8 cellular contexts compared by ENCODE assay signal in the genomic region with DNA sequence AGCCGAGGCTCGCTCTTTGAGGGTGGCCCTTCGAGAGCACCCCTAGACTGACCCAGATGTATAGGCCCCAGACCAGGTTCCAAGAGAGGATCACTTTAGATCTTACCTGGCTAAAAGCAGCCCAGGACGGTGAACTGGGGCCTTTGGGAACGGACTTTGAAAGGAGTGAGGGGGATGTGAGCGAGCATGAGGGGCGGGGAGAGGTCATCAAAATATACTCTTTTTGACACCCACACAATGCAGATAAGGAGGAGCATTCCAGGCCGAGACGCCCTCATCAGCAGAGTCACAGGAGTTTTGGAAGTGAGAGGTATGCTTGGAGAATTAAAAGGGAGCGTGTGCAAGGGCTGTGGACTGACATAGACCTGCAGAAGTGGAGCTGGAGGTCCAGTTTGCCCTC. TPM values are rescaled to one million over a fixed set of nuclear protein-coding genes. Genes with fewer than 3 reads are reported as not detected.
DNase-seq lines count a peak whose midpoint lies in the region; ATAC-seq, FAIRE-seq and TF ChIP-seq lines count a peak whose summit lies in the region.

No MANE protein-coding gene starts in this region.

- H3K4me1 Mint-ChIP-seq in activated naive CD4-positive, alpha-beta T cell treated with anti-CD3 and anti-CD28 coated beads, Interleukin-2, amount 10 ng/mL, durations not matched to agents 7 days and 5 days: peaks cover 35% of the 10 kb centered on the region
- H3K4me1 Mint-ChIP-seq in memory B cell: peaks cover 20% of the 10 kb centered on the region

- FAIRE-seq in K562 (lab: Jason Lieb, UNC): no peak

- no peak for TF ChIP-seq POLR2A in K562 (conservative IDR thresholded peaks at IDR 0.05)

- peak overlapping the region; percentile 95 for H3K4me2 ChIP-seq in K562 (ENCODE audit: insufficient read depth, low read length)

- peak overlapping the region; percentile 81 for H2AFZ ChIP-seq in K562 (ENCODE audit: low read depth, low read length)

- H3K4me3 ChIP-seq in K562 (peak overlapping the region; percentile 62), urinary bladder (ENCODE audit: low read depth, low read length) (peak overlapping the region; percentile 73)

- H3K27me3 Mint-ChIP-seq in activated naive CD4-positive, alpha-beta T cell treated with anti-CD3 and anti-CD28 coated beads, Interleukin-2, amount 10 ng/mL, durations not matched to agents 7 days and 5 days: no peaks in the 10 kb centered on the region
- no peaks in the 10 kb centered on the region for H3K27me3 Mint-ChIP-seq in memory B cell

- H4K20me1 ChIP-seq in K562 (replicated peaks; ENCODE audit: control insufficient read depth, insufficient read depth, low read length): no peaks in the 10 kb centered on the region; the same call in 1 of the 2 replicates

- peaks cover 17% of the 10 kb centered on the region for H3K36me3 Mint-ChIP-seq in activated naive CD4-positive, alpha-beta T cell treated with anti-CD3 and anti-CD28 coated beads, Interleukin-2, amount 10 ng/mL, durations not matched to agents 7 days and 5 days
- peaks cover 6% of the 10 kb centered on the region for H3K36me3 Mint-ChIP-seq in memory B cell

- H3K9me3 ChIP-seq in K562 (replicated peaks; ENCODE audit: control insufficient read depth, insufficient read depth, low read depth, low read length): no peaks in the 10 kb centered on the region

- H3K9me3 Mint-ChIP-seq in activated naive CD4-positive, alpha-beta T cell treated with anti-CD3 and anti-CD28 coated beads, Interleukin-2, amount 10 ng/mL, durations not matched to agents 7 days and 5 days: no peaks in the 10 kb centered on the region
- H3K9me3 Mint-ChIP-seq in memory B cell: no peaks in the 10 kb centered on the region

- H3K9me1 ChIP-seq in K562 (ENCODE audit: control insufficient read depth, insufficient read depth, low read length): no peaks in the 10 kb centered on the region

- peak overlapping the region; percentile 82 for H3K27ac ChIP-seq in K562 (ENCODE audit: extremely low read depth, low read depth, low read length)
- H3K27ac ChIP-seq in urinary bladder (ENCODE audit: low read depth): no peak overlapping the region

- TF ChIP-seq EP300 in K562 (IDR thresholded peaks at IDR 0.05; ENCODE audit: low read length): no peak

- H3K27ac Mint-ChIP-seq in activated naive CD4-positive, alpha-beta T cell treated with anti-CD3 and anti-CD28 coated beads, Interleukin-2, amount 10 ng/mL, durations not matched to agents 7 days and 5 days: peak overlapping the region; percentile 72
- peak overlapping the region; percentile 96 for H3K27ac Mint-ChIP-seq in memory B cell

- peaks cover 12 to 14% of the 10 kb centered on the region in 2 experiments; a peak in 4 of 5 replicates for H3K4me1 ChIP-seq in K562 (replicated peaks in 1 of 2; ENCODE audit: control insufficient read depth in 2 of 2, insufficient read depth in 2 of 2, low read length in 2 of 2)
- H3K4me1 ChIP-seq in urinary bladder (ENCODE audit: insufficient read depth): no peaks in the 10 kb centered on the region

- no peak for TF ChIP-seq RAD21 in K562 (CRISPR knock-in tag; conservative IDR thresholded peaks at IDR 0.05 in 1 of 2, IDR thresholded peaks at IDR 0.05 in 1 of 2)

- DNase-seq in activated naive CD4-positive, alpha-beta T cell treated with anti-CD3 and anti-CD28 coated beads, Interleukin-2, amount 10 ng/mL, durations not matched to agents 7 days and 5 days: no peak
- DNase-seq in activated naive CD4-positive, alpha-beta T cell (lab: John Stamatoyannopoulos, UW): no peak
- DNase-seq in K562 (ENCODE audit: extremely low read depth in 1 of 4, low spot score in 3 of 4) (peak; percentile 36 to 45 (median 40)), memory B cell (ENCODE audit: low spot score in 2 of 2) (no peak), AG08396 (ENCODE audit: low spot score) (no peak), NCI-H187 treated with DMSO at 0.1 percent for 48 hours (lab: John Stamatoyannopoulos, UW) (no peak)

- H3K4me3 Mint-ChIP-seq in activated naive CD4-positive, alpha-beta T cell treated with anti-CD3 and anti-CD28 coated beads, Interleukin-2, amount 10 ng/mL, durations not matched to agents 7 days and 5 days: peak overlapping the region; percentile 97
- peak overlapping the region; percentile 95 for H3K4me3 Mint-ChIP-seq in memory B cell

- POLR2A ChIA-PET in K562 (lab: Yijun Ruan, JAX): no interaction called here

- H3K27me3 ChIP-seq in K562 (ENCODE audit: control insufficient read depth in 2 of 2, insufficient read depth in 2 of 2, low read length in 2 of 2): no peaks in the 10 kb centered on the region

- 0% methylated on average over 7 of the region's 10 CpGs for WGBS in K562 (ENCODE audit: insufficient coverage, low coverage, missing lambda C conversion rate)
- 4% methylated on average over 10 of the region's 10 CpGs for WGBS in urinary bladder

- in situ Hi-C loops in K562 (cut with MboI): no loop called here

- CTCF ChIA-PET in activated naive CD4-positive, alpha-beta T cell treated with anti-CD3 and anti-CD28 coated beads, Interleukin-2, amount 10 ng/mL, durations not matched to agents 7 days and 5 days (lab: Charles Lee): no interaction called here
- CTCF ChIA-PET in K562 (lab: Yijun Ruan, JAX; ENCODE audit: low intra/inter-chr PET ratio): no interaction called here

- BruUV-seq in K562 (replicated peaks; lab: Mats Ljungman, UMichigan): TSS peak; percentile 75

- TF ChIP-seq CTCF in K562 (IDR thresholded peaks at IDR 0.05 in 2 of 3, conservative IDR thresholded peaks at IDR 0.05 in 1 of 3; ENCODE audit: insufficient read depth in 2 of 3, low read depth in 1 of 3, low read length in 3 of 3): no peak

- ATAC-seq in K562 (peak; percentile 1; the same call in 1 of the 3 replicates), memory B cell (ENCODE audit: low read depth) (no peak), GM21717 (IDR thresholded peaks at IDR 0.05; ENCODE audit: unreplicated experiment) (no peak)

- H3K36me3 ChIP-seq in K562 (ENCODE audit: control insufficient read depth, insufficient read depth, low read length): peaks cover 42% of the 10 kb centered on the region; the same call in 2 of the 3 replicates
- no peaks in the 10 kb centered on the region for H3K36me3 ChIP-seq in urinary bladder (ENCODE audit: insufficient read depth)

- H3K9ac ChIP-seq in K562 (ENCODE audit: insufficient read depth in 1 of 2, low read depth in 2 of 2, low read length in 2 of 2): peak overlapping the region; percentile 85 to 99

- intact Hi-C loops in K562 (cut with micrococcal nuclease): loop anchor here (10.0 kb wide), 1 partner anchor 83 kb away; no protein-coding TSS in a partner anchor

- H3K79me2 ChIP-seq in K562 (ENCODE audit: control insufficient read depth, insufficient read depth, low read length): peaks cover 42% of the 10 kb centered on the region

TF ChIP-seq in K562, 482 proteins besides CTCF, POLR2A, EP300 and RAD21:
- TF ChIP-seq NCOA2 (IDR thresholded peaks at IDR 0.05; ENCODE audit: partially characterized antibody in 2 of 2): no peak
- TF ChIP-seq ZKSCAN8 (CRISPR knock-in tag; IDR thresholded peaks at IDR 0.05): no peak
- peak; percentile 81 for TF ChIP-seq EGR1 (conservative IDR thresholded peaks at IDR 0.05)
- TF ChIP-seq PTBP1 (IDR thresholded peaks at IDR 0.05; ENCODE audit: low read depth, low read length): no peak
- no peak for TF ChIP-seq KLF1 (tag; IDR thresholded peaks at IDR 0.05)
- TF ChIP-seq MTF1 (CRISPR knock-in tag; IDR thresholded peaks at IDR 0.05; ENCODE audit: borderline replicate concordance): no peak
- no peak for TF ChIP-seq ZNF197 (CRISPR knock-in tag; IDR thresholded peaks at IDR 0.05; ENCODE audit: low read depth)

RNA-seq across cellular contexts. Expression of a gene that starts 0.5 kb away (rescaled TPM):
- total RNA-seq in K562 (2011; cell fraction: chromatin; rRNA removed; ENCODE audit: low replicate concordance): 29.2 and 39.7 TPM in 2 replicates
- total RNA-seq in K562 (2011; cell fraction: nucleolus; rRNA removed): 34.6 and 39.7 TPM in 2 replicates
- total RNA-seq in K562 (2011; cell fraction: nucleoplasm; rRNA removed): 29.8 and 34.7 TPM in 2 replicates
- total RNA-seq in K562 (2014; rRNA removed): 37.1 and 38.4 TPM in 2 replicates
- total RNA-seq in K562 (2014; rRNA removed; fragmentation: Illumina TruSeq; extraction: Trizol): 26.9 and 30.5 TPM in 2 replicates
- total RNA-seq in K562 (2015; rRNA removed; fragmentation: Illumina TruSeq; extraction: Trizol): 21.0 and 22.5 TPM in 2 replicates
- 37.1 and 40.3 TPM in 2 replicates for total RNA-seq in K562 (2021)
- polyA plus RNA-seq in K562 (2011; rRNA removed): 63.4 and 71.8 TPM in 2 replicates
- 59.7 and 65.5 TPM in 2 replicates for polyA plus RNA-seq in K562 (2011; cell fraction: cytosol; rRNA removed)
- 29.7 and 34.0 TPM in 2 replicates for polyA plus RNA-seq in K562 (2011; cell fraction: nucleus; rRNA removed)
- 30.9 and 51.3 TPM in 2 replicates for polyA plus RNA-seq in K562 (2012)
- 52.5 and 62.8 TPM in 2 replicates for polyA plus RNA-seq in K562 (2014; fragmentation: Illumina TruSeq; extraction: Trizol)
- polyA plus RNA-seq in K562 (2014; fragmentation: Nextera tagmentation; extraction: Ambion mirVana): 10 to 100 TPM; 49.7 to 57.4 TPM
- polyA plus RNA-seq in K562 (2014; rRNA removed): 40.8 and 41.1 TPM in 2 replicates
- polyA minus RNA-seq in K562 (2011; rRNA and poly(A)+ RNA removed): 34.0 and 39.9 TPM in 2 replicates
- 17.8 and 21.5 TPM in 2 replicates for polyA minus RNA-seq in K562 (2011; cell fraction: cytosol; rRNA and poly(A)+ RNA removed)
- 6.5 and 10.7 TPM in 2 replicates for polyA minus RNA-seq in K562 (2011; cell fraction: nucleus; rRNA and poly(A)+ RNA removed)
- 6.2 TPM for total RNA-seq in urinary bladder
- 15.5 TPM for polyA plus RNA-seq in urinary bladder

RNA-seq across cellular contexts. Expression of a gene that starts 0.8 kb away (rescaled TPM):
- total RNA-seq in K562 (2011; cell fraction: chromatin; rRNA removed; ENCODE audit: low replicate concordance): 3.0 and 4.3 TPM in 2 replicates
- total RNA-seq in K562 (2011; cell fraction: nucleolus; rRNA removed): 2.5 TPM in 2 replicates
- 4.5 and 5.6 TPM in 2 replicates for total RNA-seq in K562 (2011; cell fraction: nucleoplasm; rRNA removed)
- total RNA-seq in K562 (2014; rRNA removed) (15.7 and 16.7 TPM in 2 replicates), K562 (2014; rRNA removed; fragmentation: Illumina TruSeq; extraction: Trizol) (27.6 and 32.6 TPM in 2 replicates), K562 (2015; rRNA removed; fragmentation: Illumina TruSeq; extraction: Trizol) (26.9 and 28.8 TPM in 2 replicates), K562 (2021) (17.6 and 19.7 TPM in 2 replicates), urinary bladder (38.3 TPM)
- polyA plus RNA-seq in K562 (2011; rRNA removed) (28.8 and 35.0 TPM in 2 replicates), K562 (2014; fragmentation: Illumina TruSeq; extraction: Trizol) (27.8 and 37.1 TPM in 2 replicates), K562 (2014; fragmentation: Nextera tagmentation; extraction: Ambion mirVana) (10 to 100 TPM; 24.7 to 36.0 TPM), K562 (2014; rRNA removed) (22.3 and 22.6 TPM in 2 replicates), urinary bladder (44.1 TPM)
- polyA plus RNA-seq in K562 (2011; cell fraction: cytosol; rRNA removed): 7.9 and 13.1 TPM in 2 replicates
- 6.0 and 10.3 TPM in 2 replicates for polyA plus RNA-seq in K562 (2011; cell fraction: nucleus; rRNA removed)
- 19.4 and 33.2 TPM in 2 replicates for polyA plus RNA-seq in K562 (2012)
- polyA minus RNA-seq in K562 (2011; rRNA and poly(A)+ RNA removed): 15.2 and 15.8 TPM in 2 replicates
- 2.5 and 4.4 TPM in 2 replicates for polyA minus RNA-seq in K562 (2011; cell fraction: cytosol; rRNA and poly(A)+ RNA removed)
- polyA minus RNA-seq in K562 (2011; cell fraction: nucleus; rRNA and poly(A)+ RNA removed): 2.3 and 4.0 TPM in 2 replicates

Comparison
In these comparisons a context has a peak if more than half of its experiments do, and no peak if none do; other contexts are left out.
1. DNase-seq: peak in K562 (4 of 4); none in activated naive CD4-positive, alpha-beta T cell treated with anti-CD3 and anti-CD28 coated beads, Interleukin-2, amount 10 ng/mL, durations not matched to agents 7 days and 5 days (single experiment), activated naive CD4-positive, alpha-beta T cell (0 of 4), memory B cell (0 of 2), AG08396 (single experiment) and NCI-H187 treated with DMSO at 0.1 percent for 48 hours (single experiment).